Comparison of ENCODE assay signal across 8 cellular contexts in the genomic region with DNA sequence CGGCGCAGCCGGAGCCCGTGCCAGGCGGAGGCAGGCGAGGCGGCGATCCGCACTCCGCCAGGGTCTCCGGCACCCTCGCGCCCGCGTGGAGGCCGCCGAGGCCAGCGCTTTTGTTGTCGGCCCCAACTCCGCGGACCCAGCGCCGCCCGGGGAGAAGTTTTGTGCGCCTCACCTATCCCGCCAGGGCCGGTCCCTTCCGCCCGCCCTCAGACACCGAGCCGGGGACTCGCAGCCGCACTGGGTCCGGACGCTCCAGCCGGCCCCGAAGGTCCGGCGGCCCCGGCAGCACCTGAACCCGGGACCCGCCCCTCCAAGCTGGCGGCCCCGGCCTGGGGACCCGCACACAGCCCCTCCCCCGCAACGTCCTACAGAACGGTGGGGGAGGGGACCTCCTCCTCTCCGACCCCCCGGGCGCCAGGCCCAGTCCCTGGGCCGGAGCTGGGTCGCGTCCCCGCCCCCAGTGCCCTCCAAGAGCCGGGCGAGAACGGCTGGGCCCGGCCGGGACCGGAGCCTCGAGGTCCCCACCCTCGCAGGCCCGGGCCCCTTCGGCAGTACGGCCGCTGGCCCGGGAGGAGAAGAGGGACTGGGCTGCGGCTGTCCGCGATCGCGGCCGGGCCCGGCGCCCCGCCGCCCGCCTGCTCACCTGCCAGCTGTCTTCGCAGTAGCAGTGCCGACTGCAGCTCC. TPM values are rescaled to one million over a fixed set of nuclear protein-coding genes. Genes with fewer than 3 reads are reported as not detected.
DNase-seq lines count a peak whose midpoint lies in the region; TF ChIP-seq lines count a peak whose summit lies in the region.

No MANE protein-coding gene starts in this region.

- H3K27me3 ChIP-seq in GM23248 (replicated peaks; ENCODE audit: insufficient read depth) = no peaks in the 10 kb centered on the region
- no peaks in the 10 kb centered on the region for H3K27me3 ChIP-seq in MM.1S (replicated peaks; ENCODE audit: insufficient read depth, low read length)
- no peaks in the 10 kb centered on the region for H3K27me3 ChIP-seq in prostate gland (replicated peaks; ENCODE audit: insufficient read depth)

- H3K9me2 ChIP-seq in GM23248 (ENCODE audit: insufficient read depth) = no peaks in the 10 kb centered on the region
- H3K9me2 ChIP-seq in MM.1S (replicated peaks; ENCODE audit: insufficient read depth, low read length) = no peaks in the 10 kb centered on the region

- no peak for TF ChIP-seq POLR2A in prostate gland (IDR thresholded peaks at IDR 0.05)

- TF ChIP-seq CTCF in MM.1S (IDR thresholded peaks at IDR 0.05; ENCODE audit: low read length) = no peak
- TF ChIP-seq CTCF in prostate gland (IDR thresholded peaks at IDR 0.05) = no peak

- H4K20me1 ChIP-seq in GM23248 (ENCODE audit: insufficient read depth) = peaks cover 4% of the 10 kb centered on the region; the same call in 1 of the 2 replicates
- H4K20me1 ChIP-seq in MM.1S (ENCODE audit: insufficient read depth, low read length) = peaks cover 31% of the 10 kb centered on the region

- H3K36me3 ChIP-seq in GM23248 (ENCODE audit: low read depth) (no peaks in the 10 kb centered on the region), MM.1S (replicated peaks; ENCODE audit: insufficient read depth, low read length) (peaks cover 4% of the 10 kb centered on the region; the same call in 1 of the 2 replicates), prostate gland (no peaks in the 10 kb centered on the region)

- H3K9ac ChIP-seq in GM23248 = peak overlapping the region; percentile 87
- H3K9ac ChIP-seq in MM.1S (ENCODE audit: low read length) = peak overlapping the region; percentile 99

- peaks cover 52% of the 10 kb centered on the region for H3K79me2 ChIP-seq in GM23248 (ENCODE audit: insufficient read depth)
- peaks cover 56% of the 10 kb centered on the region for H3K79me2 ChIP-seq in MM.1S (ENCODE audit: low read length)

- H3K27ac ChIP-seq in GM23248 = peak overlapping the region; percentile 77
- H3K27ac ChIP-seq in MM.1S (ENCODE audit: low read length) = peak overlapping the region; percentile 95
- H3K27ac ChIP-seq in prostate gland = peak overlapping the region; percentile 87 to 96

- intact Hi-C loops in cardiac septum (cut with DNase I) (loop anchor here (2.0 to 5.0 kb wide), 3 partner anchors 53 to 223 kb away; partner anchors contain the start of genes CYB5D2 and ZZEF1), prostate gland (cut with DNase I) (loop anchor here (5.0 to 10.0 kb wide), 2 partner anchors 49 to 148 kb away; no protein-coding TSS in a partner anchor)

- peak overlapping the region; percentile 99 for H3K4me2 ChIP-seq in GM23248 (ENCODE audit: unreplicated experiment)
- H3K4me2 ChIP-seq in MM.1S (ENCODE audit: low read depth, low read length) = peak overlapping the region; percentile 96; the same call in 1 of the 2 replicates

- H3K9me3 ChIP-seq in GM23248 (ENCODE audit: low read depth) (no peaks in the 10 kb centered on the region), MM.1S (replicated peaks; ENCODE audit: insufficient read depth, low read length) (no peaks in the 10 kb centered on the region), prostate gland (no peaks in the 10 kb centered on the region)

- H3K4me3 ChIP-seq in GM08714 (ENCODE audit: low read length) (peak overlapping the region; percentile 96), GM23248 (peak overlapping the region; percentile 82), MM.1S (ENCODE audit: low read length) (peak overlapping the region; percentile 99), prostate gland (peak overlapping the region; percentile 67 to 100)

- in situ Hi-C loops in GM23248 (cut with MboI) = no loop called here

- H2AFZ ChIP-seq in GM23248 = peak overlapping the region; percentile 62
- peak overlapping the region; percentile 37; the same call in 1 of the 2 replicates for H2AFZ ChIP-seq in MM.1S (ENCODE audit: low read length)

- DNase-seq in GM23248 (peak; percentile 59), MM.1S (peak; percentile 29), cardiac septum (ENCODE audit: low spot score) (peak; percentile 76), prostate gland (ENCODE audit: low spot score) (peak; percentile 34), DMS79 (lab: John Stamatoyannopoulos, UW) (no peak), AG08395 (ENCODE audit: low spot score) (no peak)
- DNase-seq in activated gamma-delta T cell treated with anti-CD3 and anti-CD28 coated beads, Interleukin-2, amount 50 U/mL, for 16 hours (ENCODE audit: low read depth) = peak; percentile 27

- 0 to 1% methylated on average over 43 to 50 of the region's 81 CpGs for WGBS in GM23248 (ENCODE audit: low coverage in 1 of 2, low lambda C conversion rate in 2 of 2, missing lambda C conversion rate in 2 of 2), 2 experiments
- WGBS in prostate gland = under 1% methylated on average over 40 of the region's 81 CpGs

- 0 out of 2 replicates have a peak, but pooled peaks cover 3% of the 10 kb centered on the region for H3K4me1 ChIP-seq in GM23248 (ENCODE audit: insufficient read depth)
- peaks cover 16% of the 10 kb centered on the region for H3K4me1 ChIP-seq in MM.1S (ENCODE audit: low read length)
- no peaks in the 10 kb centered on the region for H3K4me1 ChIP-seq in prostate gland (replicated peaks)

- H3F3A ChIP-seq in GM23248 (ENCODE audit: insufficient read depth) = peaks cover 4% of the 10 kb centered on the region; the same call in 1 of the 2 replicates
- H3F3A ChIP-seq in MM.1S (ENCODE audit: insufficient read depth, low read length) = peaks cover 17% of the 10 kb centered on the region

RNA-seq across cellular contexts. Expression of gene UBE2G1, which starts 0.7 kb away (rescaled TPM):
- total RNA-seq in GM23248 (2014; rRNA removed; shearing (Covaris generic)) = 37.8 and 39.2 TPM in 2 replicates
- 49.4 and 55.8 TPM in 2 replicates for polyA plus RNA-seq in GM23248 (2016; fragmentation: Nextera tagmentation; extraction: Ambion mirVana)
- total RNA-seq in cardiac septum = 80.4 TPM
- total RNA-seq in prostate gland = 10 to 100 TPM; 54.1 to 59.3 TPM

Comparison
In these comparisons a context has a peak if more than half of its experiments do, and no peak if none do; other contexts are left out.
1. DNase-seq: peak in GM23248 (single experiment), MM.1S (single experiment), activated gamma-delta T cell treated with anti-CD3 and anti-CD28 coated beads, Interleukin-2, amount 50 U/mL, for 16 hours (single experiment), cardiac septum (single experiment) and prostate gland (single experiment); none in DMS79 (single experiment) and AG08395 (single experiment).
2. Peak in every context shown above with its lines, with median percentiles within 50 percentile points of each other: H3K4me3 ChIP-seq and H3K27ac ChIP-seq.